In the genomic region with DNA sequence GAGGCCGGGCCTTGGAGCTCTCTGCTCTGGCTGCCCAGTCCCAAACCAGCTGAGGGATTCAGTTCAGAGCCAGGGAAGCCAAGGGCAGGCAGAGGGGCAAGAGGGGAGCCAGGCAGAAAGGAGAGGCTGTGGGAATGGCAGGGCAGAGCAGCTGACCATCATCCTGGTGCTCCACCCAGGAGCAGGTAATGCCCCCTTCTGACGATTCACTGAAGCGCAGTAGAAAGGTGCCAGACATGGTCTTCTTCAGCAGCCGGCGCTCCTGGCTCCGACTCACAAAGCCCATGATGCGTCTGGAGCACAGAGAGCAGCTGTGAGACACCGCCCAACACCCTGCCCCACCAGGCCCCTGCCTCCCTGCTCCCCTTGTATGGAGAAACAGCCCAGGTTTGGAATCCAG, we compare ENCODE assay signal across 1 cellular context.
TF ChIP-seq lines count a peak whose summit lies in the region.

No MANE protein-coding gene starts in this region.

TF ChIP-seq in HCT116, 20 proteins besides CTCF, POLR2A, EP300 and RAD21 (continued from another document):
- TF ChIP-seq ZBTB33 (IDR thresholded peaks at IDR 0.05; ENCODE audit: extremely low read depth, insufficient replicate concordance, low read length) (no peak), SRF (IDR thresholded peaks at IDR 0.05; ENCODE audit: low read depth) (no peak), POLR2AphosphoS5 (IDR thresholded peaks at IDR 0.05; ENCODE audit: low read depth, low read length) (no peak), CBX3 (IDR thresholded peaks at IDR 0.05; ENCODE audit: low read depth) (no peak)
